In genomic region chr16:14669776-14670175, GRCh38 we compare ENCODE assay signal across 19 cellular contexts. TPM values are rescaled to one million over a fixed set of nuclear protein-coding genes. Genes with fewer than 3 reads are reported as not detected.
DNase-seq lines count a peak whose midpoint lies in the region; ATAC-seq, FAIRE-seq and TF ChIP-seq lines count a peak whose summit lies in the region.
"Had no signal": no experiment of that assay in that cellular context is flagged by ENCODE, and none has a peak within 500 bp of the region (broad histone marks: within the 10 kb centered on the region; RNA-seq: fewer than 3 reads in every experiment).

No MANE protein-coding gene starts in this region.

- no peak for FAIRE-seq in bronchial epithelial cell (lab: Jason Lieb, UNC)
- FAIRE-seq: keratinocyte had no signal

- no peak overlapping the region for H2AFZ ChIP-seq in neuronal stem cell (ENCODE audit: low read length)
- H2AFZ ChIP-seq: PC-9 had no signal

- no peaks in the 10 kb centered on the region for H3K9me3 ChIP-seq in neuronal stem cell (replicated peaks in 1 of 2; ENCODE audit: control insufficient read depth in 2 of 2, insufficient read depth in 1 of 2, low read depth in 1 of 2, low read length in 2 of 2)
- no peaks in the 10 kb centered on the region for H3K9me3 ChIP-seq in esophagus squamous epithelium
- H3K9me3 ChIP-seq: sigmoid colon had no signal

- peak; percentile 7 for DNase-seq in ELR (ENCODE audit: low read depth)
- DNase-seq in NCI-H1092 treated with DMSO at 0.1 percent for 48 hours (lab: John Stamatoyannopoulos, UW) = peak; percentile 19
- peak; percentile 11 for DNase-seq in bronchial epithelial cell (ENCODE audit: low read depth)
- no peak for DNase-seq in neuronal stem cell (ENCODE audit: low spot score)
- no peak for DNase-seq in retina
- DNase-seq in NOMO-1 (lab: John Stamatoyannopoulos, UW; ENCODE audit: unreplicated experiment in 2 of 2) = no peak
- DNase-seq in esophagus squamous epithelium (lab: John Stamatoyannopoulos, UW) = no peak
- DNase-seq: effector memory CD8-positive, alpha-beta T cell; GF-D8; KBM-7; naive B cell; NCI-H2107; sigmoid colon; stimulated activated naive CD8-positive, alpha-beta T cell treated with anti-CD3 and anti-CD28 coated beads, Interleukin-15, amount 100 ng/mL, for 72 hours had no signal

- no peaks in the 10 kb centered on the region for H3K79me1 ChIP-seq in neuronal stem cell (ENCODE audit: low read depth, low read length)

- no peak overlapping the region for H2AK5ac ChIP-seq in neuronal stem cell (ENCODE audit: low read depth, low read length)

- H3K4me3 ChIP-seq in bronchial epithelial cell (ENCODE audit: low read depth, low read length) (no peak overlapping the region), neuronal stem cell (ENCODE audit: low read length in 2 of 2) (no peak overlapping the region), esophagus squamous epithelium (no peak overlapping the region)
- H3K4me3 ChIP-seq: PC-9, sigmoid colon had no signal

- no peak overlapping the region for H3K4me2 ChIP-seq in neuronal stem cell (ENCODE audit: insufficient read depth, low read length, poor library complexity, severe bottlenecking)
- H3K4me2 ChIP-seq: PC-9 had no signal

- no peak overlapping the region for H3K4ac ChIP-seq in neuronal stem cell (ENCODE audit: low read length)

- no peak overlapping the region for H2BK12ac ChIP-seq in neuronal stem cell (ENCODE audit: low read length)

- H3K27me3 ChIP-seq in bronchial epithelial cell (ENCODE audit: control insufficient read depth, insufficient read depth, low read length) (no peaks in the 10 kb centered on the region), neuronal stem cell (ENCODE audit: control insufficient read depth in 3 of 3, insufficient read depth in 3 of 3, low read depth in 1 of 3, low read length in 3 of 3) (no peaks in the 10 kb centered on the region), esophagus squamous epithelium (no peaks in the 10 kb centered on the region)
- H3K27me3 ChIP-seq: sigmoid colon had no signal

- intact Hi-C loops in esophagus squamous epithelium (cut with DNase I) = no loop called here

- H3K23ac ChIP-seq in neuronal stem cell (ENCODE audit: low read depth, low read length, poor library complexity) = peak overlapping the region; percentile 44

- no peak overlapping the region for H2BK5ac ChIP-seq in neuronal stem cell (ENCODE audit: low read length)

- no peak overlapping the region for H2BK120ac ChIP-seq in neuronal stem cell (ENCODE audit: low read depth, low read length)

- H3K4me1 ChIP-seq in neuronal stem cell (ENCODE audit: control insufficient read depth in 2 of 2, insufficient read depth in 1 of 2, low read depth in 1 of 2, low read length in 2 of 2) (no peaks in the 10 kb centered on the region), esophagus squamous epithelium (peaks cover 0 to 8% (median 5%) of the 10 kb centered on the region in 3 donors)
- H3K4me1 ChIP-seq: sigmoid colon had no signal

- no peak for ATAC-seq in GM21529 (IDR thresholded peaks at IDR 0.05; ENCODE audit: unreplicated experiment)
- ATAC-seq: effector memory CD8-positive, alpha-beta T cell; stimulated activated naive CD8-positive, alpha-beta T cell treated with anti-CD3 and anti-CD28 coated beads, Interleukin-15, amount 100 ng/mL, for 72 hours had no signal

- no peak overlapping the region for H3K27ac ChIP-seq in neuronal stem cell (replicated peaks; ENCODE audit: low read length)
- no peak overlapping the region for H3K27ac ChIP-seq in esophagus squamous epithelium
- H3K27ac ChIP-seq: PC-9, sigmoid colon had no signal

- WGBS in neuronal stem cell (ENCODE audit: extremely low coverage in 2 of 2, insufficient read length in 2 of 2, insufficient replicate concordance in 1 of 2), 2 donors = no CpG with 5 or more reads among the region's 4 CpGs
- WGBS in esophagus squamous epithelium, 2 donors = 60 to 67% methylated on average over 1 to 4 of the region's 4 CpGs

- no peak overlapping the region for H3K14ac ChIP-seq in neuronal stem cell (ENCODE audit: low read length)

- no peak for TF ChIP-seq POLR2A in esophagus squamous epithelium (IDR thresholded peaks at IDR 0.05)

- TF ChIP-seq CTCF in bronchial epithelial cell (IDR thresholded peaks at IDR 0.05; ENCODE audit: insufficient read depth, low read length, severe bottlenecking) (no peak), esophagus squamous epithelium (IDR thresholded peaks at IDR 0.05) (peak in 2 of 6 experiments; percentile 21 to 51)

- H4K91ac ChIP-seq in neuronal stem cell (ENCODE audit: low read depth, low read length, poor library complexity) = no peak overlapping the region

- no peak overlapping the region for H3K9ac ChIP-seq in neuronal stem cell (ENCODE audit: low read depth, low read length, poor library complexity)

- no peak overlapping the region for H2BK15ac ChIP-seq in neuronal stem cell (ENCODE audit: low read length)

- H3K36me3 ChIP-seq in bronchial epithelial cell (ENCODE audit: control insufficient read depth, insufficient read depth, low read length) (peaks cover 15% of the 10 kb centered on the region), neuronal stem cell (replicated peaks in 1 of 2; ENCODE audit: control insufficient read depth in 2 of 2, insufficient read depth in 2 of 2, low read length in 2 of 2) (peaks cover 16 to 49% of the 10 kb centered on the region in 2 donors), esophagus squamous epithelium (peaks cover 5 to 47% (median 12%) of the 10 kb centered on the region in 3 donors)

- no peak overlapping the region for H3K18ac ChIP-seq in neuronal stem cell (ENCODE audit: low read length)

- no peak overlapping the region for H4K8ac ChIP-seq in neuronal stem cell (ENCODE audit: low read depth, low read length)

RNA-seq across cellular contexts. Expression of gene PLA2G10, which starts 24.3 kb away (rescaled TPM):
- total RNA-seq in bronchial epithelial cell = not detected in 2 replicates
- not detected for polyA plus RNA-seq in neuronal stem cell (2013, experiment 1 of 2)
- polyA plus RNA-seq in neuronal stem cell (2013, experiment 2 of 2) = not detected
- under 1 TPM in 1 of 4 donors, not detected in 3; 0.66 TPM for total RNA-seq in esophagus squamous epithelium
- total RNA-seq: activated T-helper 1 cell treated with anti-CD3 and anti-CD28 coated beads, Interleukin-12 subunit alpha, Interleukin-12 subunit beta, Interleukin-2, Interleukin-4 antibody, amounts not matched to agents 30 ng/mL and 10 ng/mL and 1 ng/mL, durations not matched to agents 14 hours and 24 hours and 36 hours; sigmoid colon; T-helper 1 cell treated with Interleukin-12 subunit alpha and Interleukin-12 subunit beta and Interleukin-4 antibody, amounts not matched to agents 30 ng/mL and 1 ng/mL, for 36 hours had no signal

RNA-seq across cellular contexts. Expression of gene NPIPA3, which starts 33.4 kb away (rescaled TPM):
- total RNA-seq in bronchial epithelial cell = 0.53 and 2.0 TPM in 2 replicates
- 4.0 TPM for polyA plus RNA-seq in neuronal stem cell (2013, experiment 1 of 2)
- polyA plus RNA-seq in neuronal stem cell (2013, experiment 2 of 2) = 4.2 TPM
- total RNA-seq in esophagus squamous epithelium = 1 to 10 TPM in 1 of 4 donors, under 1 TPM in 1, not detected in 2; 0.79 to 2.1 TPM
- total RNA-seq: PC-9 had no signal

RNA-seq across cellular contexts. Expression of gene BFAR, which starts 37.0 kb away (rescaled TPM):
- total RNA-seq in bronchial epithelial cell (32.5 and 50.5 TPM in 2 replicates), esophagus squamous epithelium (10 to 100 TPM; 15.1 to 40.4 (median 22.9) TPM)
- 48.4 TPM for polyA plus RNA-seq in neuronal stem cell (2013, experiment 1 of 2)
- 50.1 TPM for polyA plus RNA-seq in neuronal stem cell (2013, experiment 2 of 2)

RNA-seq across cellular contexts. Expression of gene PARN, which starts 39.7 kb away (rescaled TPM):
- total RNA-seq in bronchial epithelial cell (18.7 and 22.4 TPM in 2 replicates), esophagus squamous epithelium (10 to 100 TPM; 11.4 to 26.9 (median 20.7) TPM)
- polyA plus RNA-seq in neuronal stem cell (2013, experiment 1 of 2) = 24.0 TPM
- 24.7 TPM for polyA plus RNA-seq in neuronal stem cell (2013, experiment 2 of 2)

Comparison
In these comparisons a context has a peak if more than half of its experiments do, and no peak if none do; other contexts are left out.
1. DNase-seq: peak in ELR (single experiment), NCI-H1092 treated with DMSO at 0.1 percent for 48 hours (single experiment) and bronchial epithelial cell (single experiment); none in neuronal stem cell (single experiment), retina (single experiment), NOMO-1 (0 of 2) and esophagus squamous epithelium (single experiment).